In genomic region chr1:200922406-200922805, GRCh38 we compare ENCODE assay signal across 18 cellular contexts. TPM values are rescaled to one million over a fixed set of nuclear protein-coding genes. Genes with fewer than 3 reads are reported as not detected.
DNase-seq lines count a peak whose midpoint lies in the region; ATAC-seq, FAIRE-seq and TF ChIP-seq lines count a peak whose summit lies in the region.
"Had no signal": no experiment of that assay in that cellular context is flagged by ENCODE, and none has a peak within 500 bp of the region (broad histone marks: within the 10 kb centered on the region; RNA-seq: fewer than 3 reads in every experiment).

No MANE protein-coding gene starts in this region.

- H2BK120ac ChIP-seq in neuronal stem cell (ENCODE audit: low read depth, low read length), result no peak overlapping the region

- H3K79me2 ChIP-seq in K562 (ENCODE audit: control insufficient read depth, insufficient read depth, low read length), result no peaks in the 10 kb centered on the region

- H2BK12ac ChIP-seq in neuronal stem cell (ENCODE audit: low read length), result no peak overlapping the region

- ATAC-seq in heart right ventricle (no peak), K562 (no peak)

- CTCF ChIA-PET in K562 (lab: Yijun Ruan, JAX; ENCODE audit: low intra/inter-chr PET ratio), result no interaction called here

- H3K4ac ChIP-seq in neuronal stem cell (ENCODE audit: low read length), result no peak overlapping the region

- no peak overlapping the region for H2AK5ac ChIP-seq in neuronal stem cell (ENCODE audit: low read depth, low read length)

- H3K9me1 ChIP-seq in K562 (ENCODE audit: control insufficient read depth, insufficient read depth, low read length), result no peaks in the 10 kb centered on the region

- TF ChIP-seq EP300 in K562 (IDR thresholded peaks at IDR 0.05; ENCODE audit: low read length), result no peak

- peak; percentile 26 for FAIRE-seq in K562 (lab: Jason Lieb, UNC)
- FAIRE-seq: A204.1, GM19239 had no signal

- in situ Hi-C loops in K562 (cut with MboI), result no loop called here

- H3K36me3 ChIP-seq in heart right ventricle (no peaks in the 10 kb centered on the region), K562 (ENCODE audit: control insufficient read depth, insufficient read depth, low read length) (no peaks in the 10 kb centered on the region), neuronal stem cell (replicated peaks in 1 of 2; ENCODE audit: control insufficient read depth in 2 of 2, insufficient read depth in 2 of 2, low read length in 2 of 2) (no peaks in the 10 kb centered on the region), WERI-Rb-1 (no peaks in the 10 kb centered on the region), Peyer's patch (peaks cover 0 to 4% (median 0%) of the 10 kb centered on the region in 3 donors)
- H3K36me3 ChIP-seq: BE2C had no signal

- H3K27me3 ChIP-seq in heart right ventricle (no peaks in the 10 kb centered on the region), K562 (ENCODE audit: control insufficient read depth in 2 of 2, insufficient read depth in 2 of 2, low read length in 2 of 2) (peaks cover 21 to 52% of the 10 kb centered on the region in 2 experiments), neuronal stem cell (ENCODE audit: control insufficient read depth in 3 of 3, insufficient read depth in 3 of 3, low read depth in 1 of 3, low read length in 3 of 3) (peaks cover 0 to 9% (median 0%) of the 10 kb centered on the region in 3 experiments), WERI-Rb-1 (ENCODE audit: insufficient read depth, low read depth, severe bottlenecking) (no peaks in the 10 kb centered on the region), Peyer's patch (no peaks in the 10 kb centered on the region)

- H2AFZ ChIP-seq in K562 (ENCODE audit: low read depth, low read length), result no peak overlapping the region
- no peak overlapping the region for H2AFZ ChIP-seq in neuronal stem cell (ENCODE audit: low read length)

- WGBS in heart right ventricle, 2 donors, result 55 to 58% methylated on average over 2 of the region's 2 CpGs
- WGBS in K562 (ENCODE audit: insufficient coverage, low coverage, missing lambda C conversion rate), result 6% methylated on average over 2 of the region's 2 CpGs
- WGBS in neuronal stem cell (ENCODE audit: extremely low coverage in 2 of 2, insufficient read length in 2 of 2, insufficient replicate concordance in 1 of 2), 2 donors, result no CpG with 5 or more reads among the region's 2 CpGs

- TF ChIP-seq POLR2A in K562 (conservative IDR thresholded peaks at IDR 0.05), result no peak
- TF ChIP-seq POLR2A in Peyer's patch (IDR thresholded peaks at IDR 0.05), result no peak

- H3K4me2 ChIP-seq in K562 (ENCODE audit: insufficient read depth, low read length) (no peak overlapping the region), neuronal stem cell (ENCODE audit: insufficient read depth, low read length, poor library complexity, severe bottlenecking) (no peak overlapping the region)

- no peak overlapping the region for H4K8ac ChIP-seq in neuronal stem cell (ENCODE audit: low read depth, low read length)

- H4K91ac ChIP-seq in neuronal stem cell (ENCODE audit: low read depth, low read length, poor library complexity), result no peak overlapping the region

- no peak overlapping the region for H3K23ac ChIP-seq in neuronal stem cell (ENCODE audit: low read depth, low read length, poor library complexity)

- no peak for TF ChIP-seq RAD21 in K562 (CRISPR knock-in tag; conservative IDR thresholded peaks at IDR 0.05 in 1 of 2, IDR thresholded peaks at IDR 0.05 in 1 of 2)

- BruUV-seq in K562 (replicated peaks; lab: Mats Ljungman, UMichigan), result no TSS peak

- H3K14ac ChIP-seq in neuronal stem cell (ENCODE audit: low read length), result no peak overlapping the region

- POLR2A ChIA-PET in K562 (lab: Yijun Ruan, JAX), result no interaction called here

- TF ChIP-seq CTCF in heart right ventricle (IDR thresholded peaks at IDR 0.05), result no peak
- TF ChIP-seq CTCF in K562 (IDR thresholded peaks at IDR 0.05 in 2 of 3, conservative IDR thresholded peaks at IDR 0.05 in 1 of 3; ENCODE audit: insufficient read depth in 2 of 3, low read depth in 1 of 3, low read length in 3 of 3), result no peak
- no peak for TF ChIP-seq CTCF in WERI-Rb-1 (IDR thresholded peaks at IDR 0.05; ENCODE audit: low read depth, low read length)
- no peak for TF ChIP-seq CTCF in Peyer's patch (IDR thresholded peaks at IDR 0.05)

- H3K9ac ChIP-seq in K562 (ENCODE audit: insufficient read depth in 1 of 2, low read depth in 2 of 2, low read length in 2 of 2) (no peak overlapping the region), neuronal stem cell (ENCODE audit: low read depth, low read length, poor library complexity) (no peak overlapping the region)

- no peaks in the 10 kb centered on the region for H3K79me1 ChIP-seq in neuronal stem cell (ENCODE audit: low read depth, low read length)

- DNase-seq in cardiac septum (ENCODE audit: low spot score), result peak; percentile 17
- DNase-seq in heart right ventricle, result no peak
- DNase-seq in K562 (ENCODE audit: extremely low read depth in 1 of 4, low spot score in 3 of 4), result peak in 1 of 4 experiments; percentile 6
- no peak for DNase-seq in neuronal stem cell (ENCODE audit: low spot score)
- no peak for DNase-seq in NCI-H1436 treated with DMSO at 0.1 percent for 48 hours (lab: John Stamatoyannopoulos, UW)
- no peak for DNase-seq in WERI-Rb-1
- DNase-seq in Peyer's patch, result no peak
- DNase-seq: BE2C; Caco-2; CD8-positive, alpha-beta memory T cell; DMS53; GF-D8; HCEC 1CT; HFFc6 had no signal

- H2BK15ac ChIP-seq in neuronal stem cell (ENCODE audit: low read length), result peak overlapping the region; percentile 46

- H4K20me1 ChIP-seq in K562 (replicated peaks; ENCODE audit: control insufficient read depth, insufficient read depth, low read length), result peaks cover 7% of the 10 kb centered on the region; the same call in 1 of the 2 replicates

- H2BK5ac ChIP-seq in neuronal stem cell (ENCODE audit: low read length), result no peak overlapping the region

- intact Hi-C loops in cardiac septum (cut with DNase I) (no loop called here), heart right ventricle (cut with DNase I) (no loop called here), K562 (cut with micrococcal nuclease) (no loop called here)

- no peak overlapping the region for H3K4me3 ChIP-seq in heart right ventricle
- H3K4me3 ChIP-seq in K562, result no peak overlapping the region
- no peak overlapping the region for H3K4me3 ChIP-seq in neuronal stem cell (ENCODE audit: low read length in 2 of 2)
- no peak overlapping the region for H3K4me3 ChIP-seq in WERI-Rb-1 (ENCODE audit: low read depth, low read length)
- no peak overlapping the region for H3K4me3 ChIP-seq in Peyer's patch

- peaks cover 0 to under 1% (median 0%) of the 10 kb centered on the region in 9 donors for H3K4me1 ChIP-seq in heart right ventricle
- no peaks in the 10 kb centered on the region for H3K4me1 ChIP-seq in K562 (replicated peaks in 1 of 2; ENCODE audit: control insufficient read depth in 2 of 2, insufficient read depth in 2 of 2, low read length in 2 of 2)
- H3K4me1 ChIP-seq in neuronal stem cell (ENCODE audit: control insufficient read depth in 2 of 2, insufficient read depth in 1 of 2, low read depth in 1 of 2, low read length in 2 of 2), result peaks cover 0 to 12% of the 10 kb centered on the region in 2 donors
- H3K4me1 ChIP-seq in Peyer's patch, result no peaks in the 10 kb centered on the region
- H3K4me1 ChIP-seq: BE2C had no signal

- no peak overlapping the region for H3K27ac ChIP-seq in heart right ventricle
- no peak overlapping the region for H3K27ac ChIP-seq in K562 (ENCODE audit: extremely low read depth, low read depth, low read length)
- H3K27ac ChIP-seq in neuronal stem cell (replicated peaks; ENCODE audit: low read length), result no peak overlapping the region
- H3K27ac ChIP-seq in WERI-Rb-1, result no peak overlapping the region
- no peak overlapping the region for H3K27ac ChIP-seq in Peyer's patch
- H3K27ac ChIP-seq: HL-60 had no signal

- no peaks in the 10 kb centered on the region for H3K9me3 ChIP-seq in heart right ventricle
- no peaks in the 10 kb centered on the region for H3K9me3 ChIP-seq in K562 (replicated peaks; ENCODE audit: control insufficient read depth, insufficient read depth, low read depth, low read length)
- no peaks in the 10 kb centered on the region for H3K9me3 ChIP-seq in neuronal stem cell (replicated peaks in 1 of 2; ENCODE audit: control insufficient read depth in 2 of 2, insufficient read depth in 1 of 2, low read depth in 1 of 2, low read length in 2 of 2)
- peaks cover 2% of the 10 kb centered on the region for H3K9me3 ChIP-seq in WERI-Rb-1 (ENCODE audit: severe bottlenecking)
- no peaks in the 10 kb centered on the region for H3K9me3 ChIP-seq in Peyer's patch
- H3K9me3 ChIP-seq: BE2C, Caco-2 had no signal

- peak overlapping the region; percentile 67 for H3K18ac ChIP-seq in neuronal stem cell (ENCODE audit: low read length)

RNA-seq across cellular contexts. Expression of gene INAVA, which starts 27.7 kb away (rescaled TPM):
- total RNA-seq in cardiac septum (0.27 TPM), heart right ventricle (under 1 TPM in 3 of 10 donors, not detected in 7; 0.08 to 0.21 (median 0.11) TPM), K562 (2014; rRNA removed) (not detected in 2 replicates), K562 (2014; rRNA removed; fragmentation: Illumina TruSeq; extraction: Trizol) (not detected in 2 replicates), K562 (2015; rRNA removed; fragmentation: Illumina TruSeq; extraction: Trizol) (not detected in 2 replicates), K562 (2021) (0.09 TPM in 1 of 2 replicates, not detected in the other), Peyer's patch (100 to 1,000 TPM in 3 of 4 donors, 10 to 100 TPM in 1; 33.8 to 492 (median 332) TPM)
- polyA plus RNA-seq in heart right ventricle (under 1 TPM; 0.01 to 0.29 TPM), K562 (2011; rRNA removed) (not detected in 2 replicates), K562 (2014; fragmentation: Illumina TruSeq; extraction: Trizol) (not detected in 2 replicates), K562 (2014; fragmentation: Nextera tagmentation; extraction: Ambion mirVana) (not detected), K562 (2014; rRNA removed) (not detected in 2 replicates)
- total RNA-seq in K562 (2011; cell fraction: chromatin; rRNA removed; ENCODE audit: low replicate concordance), result not detected in 2 replicates
- not detected in 2 replicates for total RNA-seq in K562 (2011; cell fraction: nucleolus; rRNA removed)
- not detected in 2 replicates for total RNA-seq in K562 (2011; cell fraction: nucleoplasm; rRNA removed)
- polyA plus RNA-seq in K562 (2011; cell fraction: cytosol; rRNA removed), result not detected in 2 replicates
- polyA plus RNA-seq in K562 (2011; cell fraction: nucleus; rRNA removed), result not detected in 2 replicates
- polyA plus RNA-seq in K562 (2012), result not detected in 2 replicates
- polyA minus RNA-seq in K562 (2011; rRNA and poly(A)+ RNA removed), result not detected in 2 replicates
- not detected in 2 replicates for polyA minus RNA-seq in K562 (2011; cell fraction: cytosol; rRNA and poly(A)+ RNA removed)
- not detected in 2 replicates for polyA minus RNA-seq in K562 (2011; cell fraction: nucleus; rRNA and poly(A)+ RNA removed)
- 30.9 TPM for polyA plus RNA-seq in neuronal stem cell (2013, experiment 1 of 2)
- 29.8 TPM for polyA plus RNA-seq in neuronal stem cell (2013, experiment 2 of 2)
- total RNA-seq: HFFc6 had no signal

RNA-seq across cellular contexts. Expression of gene GPR25, which starts 49.6 kb away (rescaled TPM):
- not detected for total RNA-seq in cardiac septum
- total RNA-seq in heart right ventricle, result not detected
- polyA plus RNA-seq in heart right ventricle, result not detected
- total RNA-seq in K562 (2011; cell fraction: chromatin; rRNA removed; ENCODE audit: low replicate concordance), result not detected in 2 replicates
- not detected in 2 replicates for total RNA-seq in K562 (2011; cell fraction: nucleolus; rRNA removed)
- total RNA-seq in K562 (2011; cell fraction: nucleoplasm; rRNA removed), result not detected in 2 replicates
- not detected in 2 replicates for total RNA-seq in K562 (2014; rRNA removed)
- total RNA-seq in K562 (2014; rRNA removed; fragmentation: Illumina TruSeq; extraction: Trizol), result not detected in 2 replicates
- not detected in 2 replicates for total RNA-seq in K562 (2015; rRNA removed; fragmentation: Illumina TruSeq; extraction: Trizol)
- not detected in 2 replicates for total RNA-seq in K562 (2021)
- polyA plus RNA-seq in K562 (2011; rRNA removed), result not detected in 2 replicates
- polyA plus RNA-seq in K562 (2011; cell fraction: cytosol; rRNA removed), result not detected in 2 replicates
- not detected in 2 replicates for polyA plus RNA-seq in K562 (2011; cell fraction: nucleus; rRNA removed)
- not detected in 2 replicates for polyA plus RNA-seq in K562 (2012)
- not detected in 2 replicates for polyA plus RNA-seq in K562 (2014; fragmentation: Illumina TruSeq; extraction: Trizol)
- not detected for polyA plus RNA-seq in K562 (2014; fragmentation: Nextera tagmentation; extraction: Ambion mirVana)
- not detected in 2 replicates for polyA plus RNA-seq in K562 (2014; rRNA removed)
- not detected in 2 replicates for polyA minus RNA-seq in K562 (2011; rRNA and poly(A)+ RNA removed)
- polyA minus RNA-seq in K562 (2011; cell fraction: cytosol; rRNA and poly(A)+ RNA removed), result not detected in 2 replicates
- not detected in 2 replicates for polyA minus RNA-seq in K562 (2011; cell fraction: nucleus; rRNA and poly(A)+ RNA removed)
- not detected for polyA plus RNA-seq in neuronal stem cell (2013, experiment 1 of 2)
- polyA plus RNA-seq in neuronal stem cell (2013, experiment 2 of 2), result not detected
- not detected for total RNA-seq in Peyer's patch
- total RNA-seq: Caco-2, H4, HFFc6 had no signal

Comparison
In these comparisons a context has a peak if more than half of its experiments do, and no peak if none do; other contexts are left out.
1. RNA of gene INAVA, which starts 27.7 kb away (total RNA-seq): 33.8 to 492 TPM in Peyer's patch; 0.27 TPM in cardiac septum (single experiment), 0.08 to 0.21 TPM in heart right ventricle and 0.09 TPM in K562; every median in the first group is over 10 times any median in the second.